ENCODE assay signal across 1 cellular context in genomic region chr12:108664338-108665258, GRCh38.
TF ChIP-seq lines count a peak whose summit lies in the region.

No MANE protein-coding gene starts in this region.

TF ChIP-seq in HepG2, 621 proteins besides CTCF, POLR2A, EP300 and RAD21 (continued from another document and continues in another):
- TF ChIP-seq PRDM15 (CRISPR knock-in tag; IDR thresholded peaks at IDR 0.05) (no peak), ZBTB44 (CRISPR knock-in tag; IDR thresholded peaks at IDR 0.05) (no peak), ZNF577 (CRISPR knock-in tag; IDR thresholded peaks at IDR 0.05; ENCODE audit: borderline replicate concordance, low read depth) (no peak), NFKBIZ (CRISPR knock-in tag; IDR thresholded peaks at IDR 0.05) (peak; percentile 39; the same call in 1 of the 2 replicates), ZNF883 (CRISPR knock-in tag; IDR thresholded peaks at IDR 0.05; ENCODE audit: not compliant biosample characterization) (no peak), ZNF570 (CRISPR knock-in tag; IDR thresholded peaks at IDR 0.05; ENCODE audit: borderline replicate concordance) (no peak), HMG20A (CRISPR knock-in tag; IDR thresholded peaks at IDR 0.05; ENCODE audit: borderline replicate concordance) (peak; percentile 34; the same call in 1 of the 2 replicates), SKIL (CRISPR knock-in tag; IDR thresholded peaks at IDR 0.05; ENCODE audit: borderline replicate concordance) (no peak), ZNF687 (CRISPR knock-in tag; IDR thresholded peaks at IDR 0.05) (no peak), ZNF788 (CRISPR knock-in tag; IDR thresholded peaks at IDR 0.05; ENCODE audit: borderline replicate concordance) (no peak), ZNF543 (CRISPR knock-in tag; IDR thresholded peaks at IDR 0.05) (no peak), ZNF740 (CRISPR knock-in tag; IDR thresholded peaks at IDR 0.05) (no peak), ZNF609 (CRISPR knock-in tag; IDR thresholded peaks at IDR 0.05; ENCODE audit: borderline replicate concordance) (peak; percentile 40; the same call in 1 of the 2 replicates), IRF2 (CRISPR knock-in tag; IDR thresholded peaks at IDR 0.05) (peak; percentile 64), HNF1A (IDR thresholded peaks at IDR 0.05; ENCODE audit: low read depth) (0 out of 2 replicates have a peak, but pooled peaks have one; percentile 33), HNF1A (CRISPR knock-in tag; IDR thresholded peaks at IDR 0.05; ENCODE audit: borderline replicate concordance) (no peak), MTF1 (CRISPR knock-in tag; IDR thresholded peaks at IDR 0.05) (no peak), CEBPB (IDR thresholded peaks at IDR 0.05; ENCODE audit: borderline replicate concordance, low read depth, low read length) (peak; percentile 94), ZBTB33 (CRISPR knock-in tag; IDR thresholded peaks at IDR 0.05) (peak; percentile 61), FOXA3 (CRISPR knock-in tag; IDR thresholded peaks at IDR 0.05) (peak; percentile 50; the same call in 1 of the 2 replicates), TCF7 (IDR thresholded peaks at IDR 0.05; ENCODE audit: low read depth) (peak; percentile 45; the same call in 1 of the 2 replicates), ZNF12 (CRISPR knock-in tag; IDR thresholded peaks at IDR 0.05) (0 out of 2 replicates have a peak, but pooled peaks have one; percentile 44), SNRNP70 (IDR thresholded peaks at IDR 0.05; ENCODE audit: low read depth, low read length) (no peak), RBM22 (optimal IDR thresholded peaks at IDR 0.05; ENCODE audit: low read length) (no peak), ZMYM3 (CRISPR knock-in tag; IDR thresholded peaks at IDR 0.05) (peak; percentile 17; the same call in 1 of the 2 replicates), ZNF253 (CRISPR knock-in tag; IDR thresholded peaks at IDR 0.05; ENCODE audit: borderline replicate concordance) (no peak), ZNF430 (CRISPR knock-in tag; IDR thresholded peaks at IDR 0.05) (no peak), MED1 (CRISPR knock-in tag; IDR thresholded peaks at IDR 0.05) (peak; percentile 79), SP5 (CRISPR knock-in tag; IDR thresholded peaks at IDR 0.05; ENCODE audit: borderline replicate concordance, low read depth) (peak; percentile 45; the same call in 1 of the 2 replicates), HDAC1 (CRISPR knock-in tag; IDR thresholded peaks at IDR 0.05) (peak; percentile 38; the same call in 1 of the 2 replicates), ZNF75D (CRISPR knock-in tag; IDR thresholded peaks at IDR 0.05; ENCODE audit: borderline replicate concordance) (no peak)
